8 cellular contexts compared by ENCODE assay signal in the genomic region with DNA sequence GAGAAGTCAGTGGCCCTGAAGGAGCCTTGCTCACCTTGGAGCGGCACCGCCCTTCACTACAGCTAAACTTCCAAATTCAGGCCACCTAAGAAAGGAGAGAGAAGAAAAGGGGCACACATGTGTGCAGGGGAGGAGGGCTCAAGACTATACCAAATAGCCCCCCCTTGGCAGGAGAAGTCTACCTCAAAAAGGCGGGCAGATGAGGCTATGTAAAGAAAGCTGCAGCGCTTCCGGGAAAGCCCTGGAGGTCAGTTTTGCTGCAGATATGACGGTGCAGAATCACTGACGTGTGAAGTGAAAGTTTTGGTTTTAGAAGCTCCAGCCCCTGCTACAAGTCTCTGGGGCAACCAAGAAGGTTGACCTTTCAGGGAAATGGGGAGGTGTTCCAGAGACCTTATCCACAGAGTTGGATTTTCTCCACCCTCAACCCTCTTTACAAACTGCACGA. TPM values are rescaled to one million over a fixed set of nuclear protein-coding genes. Genes with fewer than 3 reads are reported as not detected.
DNase-seq lines count a peak whose midpoint lies in the region; ATAC-seq and TF ChIP-seq lines count a peak whose summit lies in the region.

No MANE protein-coding gene starts in this region.

- CTCF ChIA-PET in CD8-positive, alpha-beta memory T cell (lab: Charles Lee) = interaction anchor here (1.1 to 14.9 kb wide), 5 partner anchors 9 to 65 kb away, joined by 3 to 358 read pairs (median 6); no protein-coding TSS in a partner anchor
- CTCF ChIA-PET in PC-3 (lab: Charles Lee) = interaction anchor here (0.6 kb wide), 1 partner anchor 24 kb away, joined by 6 read pairs; no protein-coding TSS in a partner anchor

- H3K4me2 ChIP-seq in PC-3 (ENCODE audit: low read length) = no peak overlapping the region

- BruUV-seq in PC-3 (replicated peaks; lab: Mats Ljungman, UMichigan) = no TSS peak

- peaks cover 0 to 17% (median 0%) of the 10 kb centered on the region in 3 donors for H3K36me3 Mint-ChIP-seq in CD8-positive, alpha-beta memory T cell
- peaks cover 3% of the 10 kb centered on the region for H3K36me3 Mint-ChIP-seq in T-helper 17 cell (ENCODE audit: low read depth)

- peaks cover 90% of the 10 kb centered on the region for H3K79me2 ChIP-seq in PC-3 (ENCODE audit: low read length)

- TF ChIP-seq CTCF in PC-3 (conservative IDR thresholded peaks at IDR 0.05; ENCODE audit: low read depth, low read length) = no peak

- H3K27ac ChIP-seq in CD8-positive, alpha-beta memory T cell (ENCODE audit: low read depth, low read length) = peak overlapping the region; percentile 68
- no peak overlapping the region for H3K27ac ChIP-seq in PC-3 (ENCODE audit: low read length)

- no peaks in the 10 kb centered on the region for H3K9me2 ChIP-seq in PC-3 (replicated peaks; ENCODE audit: low read length)

- H3K9me3 Mint-ChIP-seq in CD8-positive, alpha-beta memory T cell = no peaks in the 10 kb centered on the region

- peak overlapping the region; percentile 35 for H3K9ac ChIP-seq in mucosa of stomach (ENCODE audit: low read length)
- no peak overlapping the region for H3K9ac ChIP-seq in PC-3 (ENCODE audit: low read length)

- H3K27me3 ChIP-seq in CD8-positive, alpha-beta memory T cell (ENCODE audit: insufficient read depth, low read length, poor library complexity, severe bottlenecking) = no peaks in the 10 kb centered on the region
- H3K27me3 ChIP-seq in mucosa of stomach (ENCODE audit: control insufficient read depth, insufficient read depth, low read length) (no peaks in the 10 kb centered on the region), PC-3 (ENCODE audit: low read length) (no peaks in the 10 kb centered on the region)

- POLR2A ChIA-PET in CD8-positive, alpha-beta memory T cell (lab: Charles Lee) = interaction anchor here (1.8 to 6.9 kb wide), 2 partner anchors 9 to 24 kb away, joined by 12 to 215 read pairs; no protein-coding TSS in a partner anchor
- POLR2A ChIA-PET in PC-3 (lab: Charles Lee; ENCODE audit: unreplicated experiment) = no interaction called here

- H2AFZ ChIP-seq in PC-3 (ENCODE audit: low read length) = no peak overlapping the region

- no peaks in the 10 kb centered on the region for H3K9me3 ChIP-seq in CD8-positive, alpha-beta memory T cell (ENCODE audit: low read length)
- H3K9me3 ChIP-seq in T-helper 17 cell (ENCODE audit: control insufficient read depth, low read length, poor library complexity, severe bottlenecking) (no peaks in the 10 kb centered on the region), mucosa of stomach (ENCODE audit: control insufficient read depth, low read length) (no peaks in the 10 kb centered on the region), PC-3 (ENCODE audit: low read length) (no peaks in the 10 kb centered on the region)

- H3K4me1 Mint-ChIP-seq in CD8-positive, alpha-beta memory T cell = peaks cover 67 to 79% (median 71%) of the 10 kb centered on the region in 3 donors
- peaks cover 53% of the 10 kb centered on the region for H3K4me1 Mint-ChIP-seq in T-helper 17 cell

- peak overlapping the region; percentile 85 to 100 (median 98) for H3K27ac Mint-ChIP-seq in CD8-positive, alpha-beta memory T cell
- H3K27ac Mint-ChIP-seq in T-helper 17 cell = peak overlapping the region; percentile 97

- peak overlapping the region; percentile 49 for H3K4me3 ChIP-seq in CD8-positive, alpha-beta memory T cell (ENCODE audit: low read length)
- H3K4me3 ChIP-seq in mucosa of stomach (ENCODE audit: low read length) (no peak overlapping the region), PC-3 (ENCODE audit: low read length) (no peak overlapping the region)

- H3K4me3 Mint-ChIP-seq in CD8-positive, alpha-beta memory T cell = peak overlapping the region; percentile 59 to 93 (median 82)
- H3K4me3 Mint-ChIP-seq in T-helper 17 cell = peak overlapping the region; percentile 86

- intact Hi-C loops in PC-3 (cut with micrococcal nuclease) = no loop called here

- peaks cover 68% of the 10 kb centered on the region for H3K4me1 ChIP-seq in CD8-positive, alpha-beta memory T cell (ENCODE audit: insufficient read depth, low read length)
- H3K4me1 ChIP-seq in mucosa of stomach (ENCODE audit: control insufficient read depth, insufficient read depth, low read length) (peaks cover 72% of the 10 kb centered on the region), PC-3 (ENCODE audit: insufficient read depth, low read length) (peaks cover 36% of the 10 kb centered on the region)

- no peaks in the 10 kb centered on the region for H3K36me3 ChIP-seq in CD8-positive, alpha-beta memory T cell (ENCODE audit: insufficient read depth, low read length)
- H3K36me3 ChIP-seq in mucosa of stomach (ENCODE audit: control insufficient read depth, insufficient read depth, low read length) (no peaks in the 10 kb centered on the region), PC-3 (ENCODE audit: low read depth, low read length) (no peaks in the 10 kb centered on the region)

- H4K20me1 ChIP-seq in PC-3 (ENCODE audit: low read length) = peaks cover 4% of the 10 kb centered on the region

- H3F3A ChIP-seq in PC-3 (ENCODE audit: low read length, unreplicated experiment) = no peaks in the 10 kb centered on the region

- DNase-seq in CD8-positive, alpha-beta memory T cell = peak in 1 of 5 donors; percentile 64
- no peak for DNase-seq in T-helper 17 cell
- no peak for DNase-seq in PC-3
- no peak for DNase-seq in NCI-H1417 (lab: John Stamatoyannopoulos, UW)
- DNase-seq in NCI-H1436 (lab: John Stamatoyannopoulos, UW) = no peak

- peaks cover 0 to 2% of the 10 kb centered on the region in 2 donors for H3K27me3 Mint-ChIP-seq in CD8-positive, alpha-beta memory T cell
- no peaks in the 10 kb centered on the region for H3K27me3 Mint-ChIP-seq in T-helper 17 cell

- ATAC-seq in GM19351 (IDR thresholded peaks at IDR 0.05; ENCODE audit: unreplicated experiment) (peak; percentile 32), T-helper 17 cell (no peak), PC-3 (no peak), HG03571 (IDR thresholded peaks at IDR 0.05; ENCODE audit: unreplicated experiment) (no peak)

RNA-seq across cellular contexts. Expression of a gene that starts 48.2 kb away (rescaled TPM):
- 10 to 100 TPM; 56.8 to 61.0 TPM for total RNA-seq in CD8-positive, alpha-beta memory T cell
- 43.7 TPM for polyA plus RNA-seq in CD8-positive, alpha-beta memory T cell
- total RNA-seq in T-helper 17 cell = 10 to 100 TPM; 42.0 to 53.7 TPM
- 30.8 and 36.7 TPM in 2 replicates for total RNA-seq in PC-3 (2014; rRNA removed)
